ENCODE assay signal across 20 cellular contexts in the genomic region with DNA sequence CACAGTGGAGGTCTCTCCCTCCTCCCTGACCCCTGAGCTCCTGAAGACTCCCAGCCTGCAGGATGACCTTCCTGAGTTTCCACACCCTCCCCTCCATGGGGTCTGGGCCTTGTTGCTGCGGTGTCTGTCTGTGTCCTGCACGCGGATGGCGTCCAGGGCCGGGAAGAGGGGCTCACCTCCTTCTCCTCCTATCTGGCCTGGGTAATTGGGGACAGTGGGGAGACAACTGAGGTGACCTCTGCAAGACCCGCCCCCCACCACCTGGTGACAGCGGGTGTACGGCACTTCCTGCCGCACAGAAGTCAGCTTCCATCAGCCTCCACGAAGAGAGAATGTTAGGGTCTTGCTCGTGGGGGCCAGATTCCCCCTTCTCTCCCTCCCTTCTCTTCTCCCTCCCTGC. TPM values are rescaled to one million over a fixed set of nuclear protein-coding genes. Genes with fewer than 3 reads are reported as not detected.
"Had no signal": no experiment of that assay in that cellular context is flagged by ENCODE, and none has a peak within 500 bp of the region (broad histone marks: within the 10 kb centered on the region; RNA-seq: fewer than 3 reads in every experiment).

No MANE protein-coding gene starts in this region.

- H3K4me3 ChIP-seq: esophagus muscularis mucosa, gastroesophageal sphincter, right atrium auricular region had no signal

- H3K36me3 ChIP-seq: esophagus muscularis mucosa, gastroesophageal sphincter, neutrophil, right atrium auricular region had no signal

- H3K27me3 ChIP-seq: esophagus muscularis mucosa, gastroesophageal sphincter, right atrium auricular region had no signal

- H3K27ac ChIP-seq: epithelial cell of prostate, esophagus muscularis mucosa, gastroesophageal sphincter, neutrophil, right atrium auricular region had no signal

- H3K4me1 ChIP-seq: gastroesophageal sphincter, right atrium auricular region had no signal

- H3K9me3 ChIP-seq: neutrophil had no signal

- DNase-seq: effector memory CD4-positive, alpha-beta T cell; glutamatergic neuron; immature natural killer cell; midbrain; small intestine; stimulated activated CD4-positive, alpha-beta T cell treated with anti-CD3 and anti-CD28 coated beads, Interleukin-12 subunit alpha, Interleukin-12 subunit beta, amount 100 ng/mL, for 4 hours; stimulated activated naive CD4-positive, alpha-beta T cell; trophoblast cell had no signal

- ATAC-seq: gastroesophageal sphincter had no signal

RNA-seq across cellular contexts. Expression of gene LINC01488, which starts 31.7 kb away (rescaled TPM):
- total RNA-seq: esophagus muscularis mucosa; fibroblast of villous mesenchyme; gastroesophageal sphincter; lower leg skin; natural killer cell treated with Interleukin-12 subunit alpha and Interleukin-12 subunit beta and Interleukin-15 and Interleukin-18, amount 100 ng/mL, for 72 hours; osteocyte; posterior vena cava; right atrium auricular region; urinary bladder had no signal
- polyA plus RNA-seq: immature natural killer cell, keratinocyte, small intestine had no signal
